8 cellular contexts compared by ENCODE assay signal in the genomic region with DNA sequence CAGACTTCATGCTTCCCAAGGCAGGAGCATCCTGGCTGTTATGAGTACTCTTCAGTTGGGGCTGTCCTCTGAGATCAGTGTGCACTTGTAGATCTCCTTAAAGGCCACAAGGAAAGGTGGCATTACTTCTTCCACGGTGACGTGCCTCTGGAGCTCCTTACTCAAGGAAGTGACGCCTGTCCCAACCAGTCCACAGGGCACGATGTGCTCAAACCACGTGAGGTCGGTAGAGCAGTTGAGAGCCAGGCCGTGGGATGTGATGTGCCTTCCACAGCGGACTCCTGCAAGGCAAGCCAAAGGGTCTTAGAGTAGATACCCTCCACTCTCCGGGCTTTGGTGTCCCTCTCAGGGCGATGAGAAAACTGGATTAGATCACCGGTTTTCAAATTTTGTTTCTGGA. TPM values are rescaled to one million over a fixed set of nuclear protein-coding genes. Genes with fewer than 3 reads are reported as not detected.
A peak's percentile ranks its signal among the peaks of the same experiment; 100 is the strongest.
DNase-seq lines count a peak whose midpoint lies in the region; ATAC-seq, FAIRE-seq and TF ChIP-seq lines count a peak whose summit lies in the region.
"Had no signal": no experiment of that assay in that cellular context is flagged by ENCODE, and none has a peak within 500 bp of the region (broad histone marks: within the 10 kb centered on the region; RNA-seq: fewer than 3 reads in every experiment).

No MANE protein-coding gene starts in this region.

- H3K27ac ChIP-seq in MM.1S (ENCODE audit: low read length) = no peak overlapping the region
- H3K27ac ChIP-seq in astrocyte (ENCODE audit: low read depth, low read length) = no peak overlapping the region
- peak overlapping the region; percentile 0 for H3K27ac ChIP-seq in trophoblast cell (ENCODE audit: low read depth, low read length)

- TF ChIP-seq CTCF in GM06990 (IDR thresholded peaks at IDR 0.05; ENCODE audit: insufficient read depth, low read length, poor library complexity, severe bottlenecking) = no peak
- TF ChIP-seq CTCF in MM.1S (IDR thresholded peaks at IDR 0.05; ENCODE audit: low read length) = no peak
- no peak for TF ChIP-seq CTCF in astrocyte (IDR thresholded peaks at IDR 0.05; ENCODE audit: insufficient read depth, low read depth, low read length)

- H3K9me2 ChIP-seq in MM.1S (replicated peaks; ENCODE audit: insufficient read depth, low read length) = no peaks in the 10 kb centered on the region

- peaks cover 3% of the 10 kb centered on the region for H3K27me3 Mint-ChIP-seq in astrocyte (ENCODE audit: low read depth, unreplicated experiment)

- H2BK120ac ChIP-seq in trophoblast cell (ENCODE audit: insufficient read depth, low read length, poor library complexity) = no peak overlapping the region

- no peak overlapping the region for H3K9ac ChIP-seq in MM.1S (ENCODE audit: low read length)
- no peak overlapping the region for H3K9ac ChIP-seq in astrocyte (ENCODE audit: low read length)
- no peak overlapping the region for H3K9ac ChIP-seq in trophoblast cell (ENCODE audit: low read length)

- H3K79me2 ChIP-seq in MM.1S (ENCODE audit: low read length) = no peaks in the 10 kb centered on the region
- H3K79me2 ChIP-seq in astrocyte (ENCODE audit: insufficient read depth, low read length) = no peaks in the 10 kb centered on the region
- peaks cover 4% of the 10 kb centered on the region for H3K79me2 ChIP-seq in trophoblast cell (ENCODE audit: control insufficient read depth, insufficient read depth, low read length, poor library complexity)

- H3K4me1 Mint-ChIP-seq in astrocyte (ENCODE audit: low read depth, unreplicated experiment) = peaks cover 6% of the 10 kb centered on the region

- no peaks in the 10 kb centered on the region for H3K27me3 ChIP-seq in GM06990 (replicated peaks; ENCODE audit: control insufficient read depth, insufficient read depth, low read length)
- no peaks in the 10 kb centered on the region for H3K27me3 ChIP-seq in MM.1S (replicated peaks; ENCODE audit: insufficient read depth, low read length)
- no peaks in the 10 kb centered on the region for H3K27me3 ChIP-seq in astrocyte (ENCODE audit: insufficient read depth, low read length)
- no peaks in the 10 kb centered on the region for H3K27me3 ChIP-seq in trophoblast cell (ENCODE audit: insufficient read depth, low read length)

- H3K4me1 ChIP-seq in MM.1S (ENCODE audit: low read length) (peaks cover 10% of the 10 kb centered on the region; the same call in 1 of the 2 replicates), astrocyte (ENCODE audit: insufficient read depth, low read length) (peaks cover 5% of the 10 kb centered on the region), trophoblast cell (ENCODE audit: control insufficient read depth in 1 of 2, insufficient read depth in 2 of 2, low read length in 2 of 2) (peaks cover 5 to 8% of the 10 kb centered on the region in 2 experiments)

- H2AK5ac ChIP-seq in trophoblast cell (ENCODE audit: low read length) = no peak overlapping the region

- peaks cover 6% of the 10 kb centered on the region for H3K79me1 ChIP-seq in trophoblast cell (ENCODE audit: low read length)

- H3K9me3 Mint-ChIP-seq in astrocyte (ENCODE audit: unreplicated experiment) = peaks cover 1% of the 10 kb centered on the region

- peak overlapping the region; percentile 50; the same call in 1 of the 2 replicates for H3K4me2 ChIP-seq in MM.1S (ENCODE audit: low read depth, low read length)
- peak overlapping the region; percentile 81 for H3K4me2 ChIP-seq in astrocyte (ENCODE audit: low read length)
- H3K4me2 ChIP-seq in trophoblast cell (ENCODE audit: low read length) = no peak overlapping the region

- no peak overlapping the region for H4K12ac ChIP-seq in trophoblast cell (ENCODE audit: low read depth, low read length)

- WGBS in trophoblast cell (ENCODE audit: extremely low coverage, insufficient coverage, insufficient read length) = no CpG with 5 or more reads among the region's 11 CpGs

- no peak overlapping the region for H4K8ac ChIP-seq in trophoblast cell (ENCODE audit: low read depth, low read length)

- no peak overlapping the region for H2BK12ac ChIP-seq in trophoblast cell (ENCODE audit: low read length)

- H2AFZ ChIP-seq in MM.1S (ENCODE audit: low read length) (no peak overlapping the region), astrocyte (ENCODE audit: low read depth, low read length) (no peak overlapping the region), trophoblast cell (ENCODE audit: insufficient read depth, low read length, poor library complexity) (no peak overlapping the region)

- no peaks in the 10 kb centered on the region for H3K36me3 ChIP-seq in GM06990 (ENCODE audit: control insufficient read depth, insufficient read depth, low read length)
- H3K36me3 ChIP-seq in MM.1S (replicated peaks; ENCODE audit: insufficient read depth, low read length) = no peaks in the 10 kb centered on the region
- no peaks in the 10 kb centered on the region for H3K36me3 ChIP-seq in astrocyte (ENCODE audit: insufficient read depth, low read length)
- no peaks in the 10 kb centered on the region for H3K36me3 ChIP-seq in trophoblast cell (ENCODE audit: control insufficient read depth in 1 of 2, insufficient read depth in 2 of 2, low read length in 2 of 2)

- H2BK5ac ChIP-seq in trophoblast cell (ENCODE audit: low read depth, low read length, poor library complexity) = no peak overlapping the region

- no peak overlapping the region for H3K23ac ChIP-seq in trophoblast cell (ENCODE audit: low read length)

- H3K4me3 Mint-ChIP-seq in astrocyte (ENCODE audit: unreplicated experiment) = peak overlapping the region; percentile 75

- peaks cover 10% of the 10 kb centered on the region for H3F3A ChIP-seq in MM.1S (ENCODE audit: insufficient read depth, low read length)

- H4K20me1 ChIP-seq in MM.1S (ENCODE audit: insufficient read depth, low read length) (no peaks in the 10 kb centered on the region), astrocyte (ENCODE audit: insufficient read depth, low read length) (no peaks in the 10 kb centered on the region)

- H3K4me3 ChIP-seq in GM06990 (replicated peaks; ENCODE audit: low read depth, low read length) = 0 out of 2 replicates have a peak overlapping the region, but pooled peaks have one; percentile 4
- H3K4me3 ChIP-seq in MM.1S (ENCODE audit: low read length) = no peak overlapping the region
- H3K4me3 ChIP-seq in astrocyte (ENCODE audit: insufficient read depth, low read depth, low read length) = no peak overlapping the region
- no peak overlapping the region for H3K4me3 ChIP-seq in trophoblast cell (ENCODE audit: low read depth, low read length)

- no peak overlapping the region for H3K14ac ChIP-seq in trophoblast cell (ENCODE audit: low read length)

- H3K27ac Mint-ChIP-seq in astrocyte (ENCODE audit: unreplicated experiment) = no peak overlapping the region

- no peak for ATAC-seq in HG02763 (IDR thresholded peaks at IDR 0.05; ENCODE audit: unreplicated experiment)

- FAIRE-seq in astrocyte (lab: Jason Lieb, UNC) = no peak

- H3K4ac ChIP-seq in trophoblast cell (ENCODE audit: low read depth, low read length) = no peak overlapping the region

- H3K18ac ChIP-seq in trophoblast cell (ENCODE audit: low read length) = no peak overlapping the region

- H3K9me3 ChIP-seq in MM.1S (replicated peaks; ENCODE audit: insufficient read depth, low read length) (no peaks in the 10 kb centered on the region), astrocyte (ENCODE audit: insufficient read depth, low read depth, low read length) (no peaks in the 10 kb centered on the region), trophoblast cell (ENCODE audit: insufficient read depth, low read depth, low read length) (no peaks in the 10 kb centered on the region)

- peak overlapping the region; percentile 10 for H4K91ac ChIP-seq in trophoblast cell (ENCODE audit: low read depth, low read length)

- DNase-seq in GM06990 (ENCODE audit: extremely low read depth, insufficient read length) (no peak), MM.1S (no peak), astrocyte (ENCODE audit: low read depth) (no peak), trophoblast cell (no peak), HK-2 (ENCODE audit: unreplicated experiment) (no peak)
- DNase-seq in stimulated activated naive CD4-positive, alpha-beta T cell (lab: John Stamatoyannopoulos, UW) = no peak
- DNase-seq: effector CD8-positive, alpha-beta T cell had no signal

- H3K36me3 Mint-ChIP-seq in astrocyte (ENCODE audit: low read depth, unreplicated experiment) = no peaks in the 10 kb centered on the region

RNA-seq across cellular contexts. Expression of gene LIPT2, which starts 1.4 kb away (rescaled TPM):
- 2.0 and 3.5 TPM in 2 replicates for total RNA-seq in astrocyte
- polyA plus RNA-seq in trophoblast cell (2013) = 4.6 and 5.0 TPM in 2 replicates

RNA-seq across cellular contexts. Expression of gene KCNE3, which starts 24.7 kb away (rescaled TPM):
- 0.31 and 0.59 TPM in 2 replicates for total RNA-seq in astrocyte
- 2.4 and 2.7 TPM in 2 replicates for polyA plus RNA-seq in trophoblast cell (2013)
